In the genomic region with DNA sequence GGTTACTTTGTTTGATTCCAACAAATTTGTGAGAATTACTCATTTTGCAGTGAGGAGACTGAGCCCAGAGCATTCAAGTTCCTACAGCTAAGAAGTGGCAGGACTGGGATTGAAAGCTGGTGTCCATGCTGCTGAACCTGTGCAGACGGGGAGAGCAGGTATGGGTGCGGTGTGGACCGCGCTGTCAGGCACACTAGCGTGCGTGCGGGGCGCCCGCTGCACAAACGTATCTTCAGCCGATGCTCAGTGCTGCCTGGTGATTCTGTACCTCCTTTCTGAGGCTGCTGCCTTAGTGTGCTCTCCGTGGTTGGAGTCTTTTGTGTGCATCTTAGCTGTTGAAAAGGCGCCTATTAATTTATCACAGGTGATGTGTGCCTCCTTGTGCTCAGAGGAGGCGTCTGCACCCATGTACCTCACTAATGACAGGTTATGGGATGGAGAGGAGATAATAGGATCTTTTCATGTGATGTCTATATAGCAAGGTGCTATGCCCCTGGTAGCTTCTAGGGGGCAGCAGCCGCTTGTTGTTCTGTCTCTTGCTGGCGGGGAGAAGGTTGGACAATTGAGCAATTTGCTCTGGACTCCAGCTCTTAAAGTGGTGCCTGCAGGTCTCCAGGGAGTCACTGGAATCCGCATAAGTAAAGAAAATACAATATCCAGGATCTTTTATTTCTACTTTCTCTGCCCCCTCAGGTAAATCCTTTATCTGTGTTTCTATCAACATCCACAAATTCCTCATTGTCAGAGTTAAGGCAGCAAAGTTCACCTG, we compare ENCODE assay signal across 1 cellular context.
A peak's percentile ranks its signal among the peaks of the same experiment; 100 is the strongest.
TF ChIP-seq lines count a peak whose summit lies in the region.

No MANE protein-coding gene starts in this region.

TF ChIP-seq in HepG2, 621 proteins besides CTCF, POLR2A, EP300 and RAD21 (continued from another document and continues in another):
- TF ChIP-seq, protein P1, sequence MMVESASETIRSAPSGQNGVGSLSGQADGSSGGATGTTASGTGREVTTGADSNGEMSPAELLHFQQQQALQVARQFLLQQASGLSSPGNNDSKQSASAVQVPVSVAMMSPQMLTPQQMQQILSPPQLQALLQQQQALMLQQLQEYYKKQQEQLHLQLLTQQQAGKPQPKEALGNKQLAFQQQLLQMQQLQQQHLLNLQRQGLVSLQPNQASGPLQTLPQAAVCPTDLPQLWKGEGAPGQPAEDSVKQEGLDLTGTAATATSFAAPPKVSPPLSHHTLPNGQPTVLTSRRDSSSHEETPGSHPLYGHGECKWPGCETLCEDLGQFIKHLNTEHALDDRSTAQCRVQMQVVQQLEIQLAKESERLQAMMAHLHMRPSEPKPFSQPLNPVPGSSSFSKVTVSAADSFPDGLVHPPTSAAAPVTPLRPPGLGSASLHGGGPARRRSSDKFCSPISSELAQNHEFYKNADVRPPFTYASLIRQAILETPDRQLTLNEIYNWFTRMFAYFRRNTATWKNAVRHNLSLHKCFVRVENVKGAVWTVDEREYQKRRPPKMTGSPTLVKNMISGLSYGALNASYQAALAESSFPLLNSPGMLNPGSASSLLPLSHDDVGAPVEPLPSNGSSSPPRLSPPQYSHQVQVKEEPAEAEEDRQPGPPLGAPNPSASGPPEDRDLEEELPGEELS (CRISPR knock-in tag; IDR thresholded peaks at IDR 0.05) = no peak
- TF ChIP-seq, protein P2, sequence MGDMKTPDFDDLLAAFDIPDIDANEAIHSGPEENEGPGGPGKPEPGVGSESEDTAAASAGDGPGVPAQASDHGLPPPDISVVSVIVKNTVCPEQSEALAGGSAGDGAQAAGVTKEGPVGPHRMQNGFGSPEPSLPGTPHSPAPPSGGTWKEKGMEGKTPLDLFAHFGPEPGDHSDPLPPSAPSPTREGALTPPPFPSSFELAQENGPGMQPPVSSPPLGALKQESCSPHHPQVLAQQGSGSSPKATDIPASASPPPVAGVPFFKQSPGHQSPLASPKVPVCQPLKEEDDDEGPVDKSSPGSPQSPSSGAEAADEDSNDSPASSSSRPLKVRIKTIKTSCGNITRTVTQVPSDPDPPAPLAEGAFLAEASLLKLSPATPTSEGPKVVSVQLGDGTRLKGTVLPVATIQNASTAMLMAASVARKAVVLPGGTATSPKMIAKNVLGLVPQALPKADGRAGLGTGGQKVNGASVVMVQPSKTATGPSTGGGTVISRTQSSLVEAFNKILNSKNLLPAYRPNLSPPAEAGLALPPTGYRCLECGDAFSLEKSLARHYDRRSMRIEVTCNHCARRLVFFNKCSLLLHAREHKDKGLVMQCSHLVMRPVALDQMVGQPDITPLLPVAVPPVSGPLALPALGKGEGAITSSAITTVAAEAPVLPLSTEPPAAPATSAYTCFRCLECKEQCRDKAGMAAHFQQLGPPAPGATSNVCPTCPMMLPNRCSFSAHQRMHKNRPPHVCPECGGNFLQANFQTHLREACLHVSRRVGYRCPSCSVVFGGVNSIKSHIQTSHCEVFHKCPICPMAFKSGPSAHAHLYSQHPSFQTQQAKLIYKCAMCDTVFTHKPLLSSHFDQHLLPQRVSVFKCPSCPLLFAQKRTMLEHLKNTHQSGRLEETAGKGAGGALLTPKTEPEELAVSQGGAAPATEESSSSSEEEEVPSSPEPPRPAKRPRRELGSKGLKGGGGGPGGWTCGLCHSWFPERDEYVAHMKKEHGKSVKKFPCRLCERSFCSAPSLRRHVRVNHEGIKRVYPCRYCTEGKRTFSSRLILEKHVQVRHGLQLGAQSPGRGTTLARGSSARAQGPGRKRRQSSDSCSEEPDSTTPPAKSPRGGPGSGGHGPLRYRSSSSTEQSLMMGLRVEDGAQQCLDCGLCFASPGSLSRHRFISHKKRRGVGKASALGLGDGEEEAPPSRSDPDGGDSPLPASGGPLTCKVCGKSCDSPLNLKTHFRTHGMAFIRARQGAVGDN (CRISPR knock-in tag; IDR thresholded peaks at IDR 0.05) = peak; percentile 26; the same call in 1 of the 2 replicates
- TF ChIP-seq PATZ1 (CRISPR knock-in tag; IDR thresholded peaks at IDR 0.05) (peak; percentile 59), LCORL (IDR thresholded peaks at IDR 0.05) (no peak), LCORL (CRISPR knock-in tag; IDR thresholded peaks at IDR 0.05) (0 out of 2 replicates have a peak, but pooled peaks have one; percentile 38), MZF1 (CRISPR knock-in tag; IDR thresholded peaks at IDR 0.05; ENCODE audit: borderline replicate concordance) (no peak), ETV5 (CRISPR knock-in tag; IDR thresholded peaks at IDR 0.05; ENCODE audit: borderline replicate concordance) (no peak), KDM4B (CRISPR knock-in tag; IDR thresholded peaks at IDR 0.05) (no peak), ZNF781 (CRISPR knock-in tag; IDR thresholded peaks at IDR 0.05; ENCODE audit: borderline replicate concordance, not compliant biosample characterization) (no peak), ZBTB7A (CRISPR knock-in tag; IDR thresholded peaks at IDR 0.05) (no peak), SSRP1 (CRISPR knock-in tag; IDR thresholded peaks at IDR 0.05) (0 out of 2 replicates have a peak, but pooled peaks have one; percentile 37), NFIB (CRISPR knock-in tag; IDR thresholded peaks at IDR 0.05; ENCODE audit: borderline replicate concordance) (no peak), ZNF446 (CRISPR knock-in tag; IDR thresholded peaks at IDR 0.05) (no peak), MAF1 (CRISPR knock-in tag; IDR thresholded peaks at IDR 0.05; ENCODE audit: borderline replicate concordance) (no peak), ZNF224 (CRISPR knock-in tag; IDR thresholded peaks at IDR 0.05) (no peak), ZBTB7B (CRISPR knock-in tag; IDR thresholded peaks at IDR 0.05) (no peak), ZNF644 (CRISPR knock-in tag; IDR thresholded peaks at IDR 0.05; ENCODE audit: low read depth) (no peak), ZNF205 (CRISPR knock-in tag; IDR thresholded peaks at IDR 0.05) (no peak), HNF4A (CRISPR knock-in tag; IDR thresholded peaks at IDR 0.05) (peak; percentile 35; the same call in 1 of the 2 replicates), CEBPB (IDR thresholded peaks at IDR 0.05; ENCODE audit: borderline replicate concordance, low read depth, low read length) (peak; percentile 91), ZBTB26 (CRISPR knock-in tag; IDR thresholded peaks at IDR 0.05; ENCODE audit: borderline replicate concordance) (no peak), HDAC6 (IDR thresholded peaks at IDR 0.05; ENCODE audit: low read depth, low read length) (no peak), ZNF646 (CRISPR knock-in tag; IDR thresholded peaks at IDR 0.05) (no peak), SMAD9 (CRISPR knock-in tag; IDR thresholded peaks at IDR 0.05) (no peak), ZNF546 (CRISPR knock-in tag; conservative IDR thresholded peaks at IDR 0.05) (no peak), YEATS2 (CRISPR knock-in tag; IDR thresholded peaks at IDR 0.05; ENCODE audit: borderline replicate concordance) (no peak), ZNF766 (CRISPR knock-in tag; IDR thresholded peaks at IDR 0.05; ENCODE audit: borderline replicate concordance) (no peak), KLF9 (CRISPR knock-in tag; IDR thresholded peaks at IDR 0.05; ENCODE audit: low read depth) (no peak), IKZF4 (CRISPR knock-in tag; IDR thresholded peaks at IDR 0.05; ENCODE audit: borderline replicate concordance, low read depth, not compliant biosample characterization) (no peak), FOXJ3 (CRISPR knock-in tag; IDR thresholded peaks at IDR 0.05; ENCODE audit: borderline replicate concordance) (peak; percentile 43; the same call in 1 of the 2 replicates), ZNF17 (CRISPR knock-in tag; IDR thresholded peaks at IDR 0.05) (no peak), TGIF2 (CRISPR knock-in tag; IDR thresholded peaks at IDR 0.05) (no peak), SKI (IDR thresholded peaks at IDR 0.05; ENCODE audit: partially characterized antibody) (no peak), SRF (IDR thresholded peaks at IDR 0.05; ENCODE audit: low read depth, low read length) (no peak)
- TF ChIP-seq, protein P3, sequence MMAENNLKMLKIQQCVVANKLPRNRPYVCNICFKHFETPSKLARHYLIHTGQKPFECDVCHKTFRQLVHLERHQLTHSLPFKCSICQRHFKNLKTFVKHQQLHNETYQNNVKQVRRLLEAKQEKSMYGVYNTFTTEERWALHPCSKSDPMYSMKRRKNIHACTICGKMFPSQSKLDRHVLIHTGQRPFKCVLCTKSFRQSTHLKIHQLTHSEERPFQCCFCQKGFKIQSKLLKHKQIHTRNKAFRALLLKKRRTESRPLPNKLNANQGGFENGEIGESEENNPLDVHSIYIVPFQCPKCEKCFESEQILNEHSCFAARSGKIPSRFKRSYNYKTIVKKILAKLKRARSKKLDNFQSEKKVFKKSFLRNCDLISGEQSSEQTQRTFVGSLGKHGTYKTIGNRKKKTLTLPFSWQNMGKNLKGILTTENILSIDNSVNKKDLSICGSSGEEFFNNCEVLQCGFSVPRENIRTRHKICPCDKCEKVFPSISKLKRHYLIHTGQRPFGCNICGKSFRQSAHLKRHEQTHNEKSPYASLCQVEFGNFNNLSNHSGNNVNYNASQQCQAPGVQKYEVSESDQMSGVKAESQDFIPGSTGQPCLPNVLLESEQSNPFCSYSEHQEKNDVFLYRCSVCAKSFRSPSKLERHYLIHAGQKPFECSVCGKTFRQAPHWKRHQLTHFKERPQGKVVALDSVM (CRISPR knock-in tag; IDR thresholded peaks at IDR 0.05) = no peak
- TF ChIP-seq, protein P4, sequence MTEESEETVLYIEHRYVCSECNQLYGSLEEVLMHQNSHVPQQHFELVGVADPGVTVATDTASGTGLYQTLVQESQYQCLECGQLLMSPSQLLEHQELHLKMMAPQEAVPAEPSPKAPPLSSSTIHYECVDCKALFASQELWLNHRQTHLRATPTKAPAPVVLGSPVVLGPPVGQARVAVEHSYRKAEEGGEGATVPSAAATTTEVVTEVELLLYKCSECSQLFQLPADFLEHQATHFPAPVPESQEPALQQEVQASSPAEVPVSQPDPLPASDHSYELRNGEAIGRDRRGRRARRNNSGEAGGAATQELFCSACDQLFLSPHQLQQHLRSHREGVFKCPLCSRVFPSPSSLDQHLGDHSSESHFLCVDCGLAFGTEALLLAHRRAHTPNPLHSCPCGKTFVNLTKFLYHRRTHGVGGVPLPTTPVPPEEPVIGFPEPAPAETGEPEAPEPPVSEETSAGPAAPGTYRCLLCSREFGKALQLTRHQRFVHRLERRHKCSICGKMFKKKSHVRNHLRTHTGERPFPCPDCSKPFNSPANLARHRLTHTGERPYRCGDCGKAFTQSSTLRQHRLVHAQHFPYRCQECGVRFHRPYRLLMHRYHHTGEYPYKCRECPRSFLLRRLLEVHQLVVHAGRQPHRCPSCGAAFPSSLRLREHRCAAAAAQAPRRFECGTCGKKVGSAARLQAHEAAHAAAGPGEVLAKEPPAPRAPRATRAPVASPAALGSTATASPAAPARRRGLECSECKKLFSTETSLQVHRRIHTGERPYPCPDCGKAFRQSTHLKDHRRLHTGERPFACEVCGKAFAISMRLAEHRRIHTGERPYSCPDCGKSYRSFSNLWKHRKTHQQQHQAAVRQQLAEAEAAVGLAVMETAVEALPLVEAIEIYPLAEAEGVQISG (CRISPR knock-in tag; IDR thresholded peaks at IDR 0.05) = peak; percentile 49; the same call in 1 of the 2 replicates
